In genomic region chr9:77023726-77024125, GRCh38 we compare ENCODE assay signal across 32 cellular contexts. TPM values are rescaled to one million over a fixed set of nuclear protein-coding genes. Genes with fewer than 3 reads are reported as not detected.
"Had no signal": no experiment of that assay in that cellular context is flagged by ENCODE, and none has a peak within 500 bp of the region (broad histone marks: within the 10 kb centered on the region; RNA-seq: fewer than 3 reads in every experiment).

No MANE protein-coding gene starts in this region.

- H3K9me3 ChIP-seq: mucosa of descending colon, neutrophil, prostate gland, right atrium auricular region, tibial artery had no signal

- H3K4me3 ChIP-seq: lung, mucosa of descending colon, prostate gland, right atrium auricular region, smooth muscle cell, stomach, tibial artery had no signal

- DNase-seq: cerebellar nuclear complex; cortex of kidney; effector CD4-positive, alpha-beta T cell; foreskin melanocyte; head of caudate nucleus; kidney; mucosa of descending colon; naive B cell; stimulated activated CD4-positive, alpha-beta T cell treated with anti-CD3 and anti-CD28 coated beads, Interleukin-12 subunit alpha, Interleukin-12 subunit beta, amount 100 ng/mL, for 4 hours; stimulated activated CD4-positive, alpha-beta T cell treated with anti-CD3 and anti-CD28 coated beads, Interleukin-1b, Interleukin-23, amount 100 ng/mL, for 48 hours; stimulated activated CD4-positive, alpha-beta T cell treated with anti-CD3 and anti-CD28 coated beads, Interleukin-4, amount 100 ng/mL, for 1 hour; stimulated activated CD8-positive, alpha-beta memory T cell treated with anti-CD3 and anti-CD28 coated beads, Interleukin-4, amount 100 ng/mL, for 48 hours; stimulated activated naive CD4-positive, alpha-beta T cell treated with Interleukin-2 at 50 U/mL for 16 hours; stomach; tibial artery had no signal

- H3K27ac ChIP-seq: neutrophil, prostate gland, right atrium auricular region, stomach, tibial artery had no signal

- H3K4me2 ChIP-seq: smooth muscle cell had no signal

- H3K36me3 ChIP-seq: neutrophil, prostate gland, right atrium auricular region, stomach, tibial artery had no signal

- ATAC-seq: left lobe of liver; natural killer cell treated with Interleukin-12 subunit alpha and Interleukin-12 subunit beta and Interleukin-15 and Interleukin-18, amount 100 ng/mL, for 72 hours; sciatic nerve had no signal

RNA-seq across cellular contexts. Expression of gene FOXB2, which starts 4.3 kb away (rescaled TPM):
- total RNA-seq: dermis microvascular lymphatic vessel endothelial cell; glomerular endothelial cell; kidney; left lobe of liver; liver; lung; mesothelial cell of epicardium; mucosa of descending colon; natural killer cell treated with Interleukin-12 subunit alpha and Interleukin-12 subunit beta and Interleukin-15 and Interleukin-18, amount 100 ng/mL, for 72 hours; neural crest cell; omental fat pad; prostate gland; right atrium auricular region; sciatic nerve; smooth muscle cell; stomach; subcutaneous adipose tissue; temporal lobe; urinary bladder had no signal
